In genomic region chr3:101812895-101813294, GRCh38 we compare ENCODE assay signal across 21 cellular contexts.
"Had no signal": no experiment of that assay in that cellular context is flagged by ENCODE, and none has a peak within 500 bp of the region (broad histone marks: within the 10 kb centered on the region; RNA-seq: fewer than 3 reads in every experiment).

No MANE protein-coding gene starts in this region.

- H2AFZ ChIP-seq: hepatocyte had no signal

- ATAC-seq: foreskin keratinocyte; left cardiac atrium; natural killer cell; stimulated activated naive CD8-positive, alpha-beta T cell treated with anti-CD3 and anti-CD28 coated beads, Interleukin-15, Interleukin-2, amounts not matched to agents 100 U/mL and 50 U/mL, for 24 hours had no signal

- H3K4me3 ChIP-seq: colonic mucosa, hepatocyte, ovary, right atrium auricular region, sigmoid colon, suprapubic skin, thyroid gland had no signal

- H3K36me3 ChIP-seq: colonic mucosa, ovary, right atrium auricular region, thyroid gland had no signal

- H3K27me3 ChIP-seq: colonic mucosa, foreskin keratinocyte, hepatocyte, ovary, right atrium auricular region, sigmoid colon, suprapubic skin, thyroid gland had no signal

- H3K36me3 Mint-ChIP-seq: natural killer cell had no signal

- H3K27ac Mint-ChIP-seq: endodermal cell, natural killer cell, type B pancreatic cell had no signal

- DNase-seq: colonic mucosa; dermis blood vessel endothelial cell; endodermal cell; erythroblast; foreskin keratinocyte; head of caudate nucleus; kidney; left cardiac atrium; natural killer cell; nucleus accumbens; ovary; sigmoid colon; small intestine; stimulated activated CD4-positive, alpha-beta T cell treated with anti-CD3 and anti-CD28 coated beads, Interleukin-12 subunit alpha, Interleukin-12 subunit beta, amount 100 ng/mL, for 4 hours; stimulated activated naive CD8-positive, alpha-beta T cell treated with anti-CD3 and anti-CD28 coated beads, Interleukin-15, Interleukin-2, amounts not matched to agents 100 U/mL and 50 U/mL, for 24 hours; thyroid gland had no signal

- H3K4me3 Mint-ChIP-seq: endodermal cell, natural killer cell, neural crest cell, type B pancreatic cell had no signal

- H3K27me3 Mint-ChIP-seq: type B pancreatic cell had no signal

- H3K27ac ChIP-seq: colonic mucosa, foreskin keratinocyte, hepatocyte, ovary, right atrium auricular region, sigmoid colon, suprapubic skin, thyroid gland had no signal

- H3K9me3 ChIP-seq: colonic mucosa, ovary, right atrium auricular region, sigmoid colon, suprapubic skin, thyroid gland had no signal

- H3K9me3 Mint-ChIP-seq: endodermal cell, natural killer cell, neural crest cell, type B pancreatic cell had no signal

- H3K4me2 ChIP-seq: hepatocyte had no signal
